In genomic region chr2:109659356-109660045, GRCh38 we compare ENCODE assay signal across 1 cellular context.
TF ChIP-seq lines count a peak whose summit lies in the region.

No MANE protein-coding gene starts in this region.

TF ChIP-seq in H1, 55 proteins besides CTCF, POLR2A, EP300 and RAD21:
- TF ChIP-seq HDAC2 (IDR thresholded peaks at IDR 0.05; ENCODE audit: borderline replicate concordance in 1 of 2, low read depth in 2 of 2, low read length in 2 of 2) (no peak), MAFK (IDR thresholded peaks at IDR 0.05; ENCODE audit: low read depth, low read length) (no peak), KDM4A (IDR thresholded peaks at IDR 0.05; ENCODE audit: low read depth, low read length, severe bottlenecking) (no peak), CBX5 (IDR thresholded peaks at IDR 0.05; ENCODE audit: low read depth, low read length) (no peak), SIN3A (conservative IDR thresholded peaks at IDR 0.05 in 1 of 2, IDR thresholded peaks at IDR 0.05 in 1 of 2; ENCODE audit: low read depth in 1 of 2, low read length in 2 of 2) (no peak), GTF2F1 (IDR thresholded peaks at IDR 0.05; ENCODE audit: borderline replicate concordance, low read depth, low read length) (no peak), CBX8 (IDR thresholded peaks at IDR 0.05; ENCODE audit: borderline replicate concordance, low read depth, low read length) (no peak), SIX5 (IDR thresholded peaks at IDR 0.05; ENCODE audit: low read depth, low read length) (no peak), SP1 (IDR thresholded peaks at IDR 0.05; ENCODE audit: low read depth, low read length) (no peak)
